ENCODE assay signal across 1 cellular context in the genomic region with DNA sequence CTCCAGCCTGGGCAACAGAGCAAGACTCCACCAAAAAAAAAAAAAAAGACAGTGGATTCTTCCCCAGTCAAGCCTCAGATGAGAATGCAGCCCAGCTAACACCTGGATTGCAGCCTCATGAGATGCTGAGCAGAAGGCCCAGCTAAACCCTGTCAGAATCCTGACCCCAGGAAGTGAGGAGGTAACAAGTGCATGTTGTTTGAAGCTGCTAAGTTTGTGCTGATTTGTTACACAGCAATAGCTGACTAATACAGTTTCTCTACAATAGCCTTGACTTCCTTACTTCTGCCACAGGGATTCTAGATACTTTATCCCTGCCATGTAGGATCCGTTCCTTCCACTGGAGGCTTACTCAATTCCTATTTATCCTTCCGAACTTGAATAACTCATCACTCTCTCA.
TF ChIP-seq lines count a peak whose summit lies in the region.

No MANE protein-coding gene starts in this region.

TF ChIP-seq in HepG2, 621 proteins besides CTCF, POLR2A, EP300 and RAD21:
- TF ChIP-seq ZNF234 (CRISPR knock-in tag; conservative IDR thresholded peaks at IDR 0.05) = no peak
- TF ChIP-seq RBAK (CRISPR knock-in tag; IDR thresholded peaks at IDR 0.05) = peak; percentile 97
